19 cellular contexts compared by ENCODE assay signal in the genomic region with DNA sequence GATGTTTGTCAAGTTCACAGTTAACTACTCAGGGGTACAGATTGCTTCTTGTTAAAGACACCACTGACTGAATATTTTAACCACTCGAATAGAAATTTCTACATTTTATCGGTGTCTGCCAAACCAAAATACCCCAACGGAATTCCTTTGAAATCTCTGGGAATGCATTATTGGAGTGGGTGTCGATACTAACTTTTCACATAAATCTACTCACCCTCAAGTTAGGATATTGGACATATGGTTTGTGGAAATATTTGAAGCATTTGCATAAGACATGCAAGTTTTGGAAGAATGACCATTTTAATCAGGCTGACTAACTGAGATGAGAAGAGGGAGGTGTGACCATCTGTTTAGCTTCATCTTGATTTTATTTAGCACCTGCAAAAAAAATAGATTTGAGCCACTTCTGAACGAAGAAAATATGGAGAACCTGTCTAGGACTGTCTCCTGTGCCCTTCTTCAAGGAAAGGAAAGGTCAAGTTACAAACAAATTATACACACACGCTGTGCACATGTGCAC.
"Had no signal": no experiment of that assay in that cellular context is flagged by ENCODE, and none has a peak within 500 bp of the region (broad histone marks: within the 10 kb centered on the region; RNA-seq: fewer than 3 reads in every experiment).

No MANE protein-coding gene starts in this region.

- H3K27ac ChIP-seq: adrenal gland, coronary artery, epithelial cell of prostate, hepatocyte, ovary, psoas muscle, right atrium auricular region, tibial artery, VCaP had no signal

- H3K9me3 ChIP-seq: adrenal gland, ovary, psoas muscle, right atrium auricular region, tibial artery had no signal

- H3K27me3 ChIP-seq: adrenal gland, hepatocyte, right atrium auricular region, tibial artery had no signal

- H3K4me1 ChIP-seq: adrenal gland, right atrium auricular region, tibial artery had no signal

- H3K36me3 ChIP-seq: adrenal gland, ovary, right atrium auricular region, tibial artery had no signal

- H3K79me2 ChIP-seq: hepatocyte had no signal

- H3K4me2 ChIP-seq: hepatocyte had no signal

- H3K4me3 ChIP-seq: adrenal gland, coronary artery, hepatocyte, ovary, psoas muscle, right atrium auricular region, tibial artery had no signal

- DNase-seq: activated CD4-positive, alpha-beta T cell treated with anti-CD3 and anti-CD28 coated beads, Interleukin-2, amount 10 ng/mL, durations not matched to agents 7 days and 5 days; activated T-cell treated with anti-CD3 and anti-CD28 coated beads, Interleukin-2, amount 50 U/mL, for 1 hour; adrenal gland; cerebellar nuclear complex; endodermal cell; glutamatergic neuron; left ventricle myocardium superior; mammary epithelial cell; ovary; psoas muscle; stimulated activated CD4-positive, alpha-beta T cell treated with anti-CD3 and anti-CD28 coated beads, Interleukin-12 subunit alpha, Interleukin-12 subunit beta, amount 100 ng/mL, for 4 hours; substantia nigra; T-cell; tibial artery had no signal

- H2AFZ ChIP-seq: hepatocyte had no signal
